In genomic region chr20:36849333-36850065, GRCh38 we compare ENCODE assay signal across 17 cellular contexts. TPM values are rescaled to one million over a fixed set of nuclear protein-coding genes. Genes with fewer than 3 reads are reported as not detected.
A peak's percentile ranks its signal among the peaks of the same experiment; 100 is the strongest.
DNase-seq lines count a peak whose midpoint lies in the region; ATAC-seq, FAIRE-seq and TF ChIP-seq lines count a peak whose summit lies in the region.
"Had no signal": no experiment of that assay in that cellular context is flagged by ENCODE, and none has a peak within 500 bp of the region (broad histone marks: within the 10 kb centered on the region; RNA-seq: fewer than 3 reads in every experiment).

No MANE protein-coding gene starts in this region.

- H3K4me2 ChIP-seq in A549: peak overlapping the region; percentile 80
- no peak overlapping the region for H3K4me2 ChIP-seq in IMR-90 (ENCODE audit: low read depth, low read length)

- H3K9me3 ChIP-seq in A549: peaks cover 6% of the 10 kb centered on the region; the same call in 1 of the 3 replicates
- peaks cover 3% of the 10 kb centered on the region for H3K9me3 ChIP-seq in IMR-90 (ENCODE audit: control insufficient read depth, insufficient read depth, low read length)

- in situ Hi-C loops in IMR-90 (cut with MboI; ENCODE audit: low sequenced_read_pairs): no loop called here
- in situ Hi-C loops in KBM-7 (cut with MboI; ENCODE audit: low pct_unique_long_range_greater_than_20kb, low sequenced_read_pairs): no loop called here

- no peak overlapping the region; the same call in 1 of the 2 replicates for H3K56ac ChIP-seq in IMR-90 (ENCODE audit: extremely low read depth, insufficient read depth, low read length)

- peak overlapping the region; percentile 48 to 51; a peak in 3 of 6 replicates for H3K27ac ChIP-seq in A549
- H3K27ac ChIP-seq in IMR-90 (ENCODE audit: insufficient read depth, low read length): peak overlapping the region; percentile 65; the same call in 1 of the 2 replicates
- peak overlapping the region; percentile 62 to 96 for H3K27ac ChIP-seq in coronary artery

- no TSS peak for BruUV-seq in IMR-90 (replicated peaks; lab: Mats Ljungman, UMichigan)

- CTCF ChIA-PET in A549 (lab: Yijun Ruan, JAX) (interaction anchor here (0.7 to 2.0 kb wide), 5 partner anchors 9 to 244 kb away, joined by 3 to 5 read pairs (median 4); partner anchors contain the start of gene RAB5IF), IMR-90 (lab: Yijun Ruan, JAX) (no interaction called here)

- H3K27me3 ChIP-seq in IMR-90 (ENCODE audit: control insufficient read depth, insufficient read depth, low read length): no peaks in the 10 kb centered on the region

- peaks cover 7% of the 10 kb centered on the region for H3K36me3 Mint-ChIP-seq in osteocyte (ENCODE audit: unreplicated experiment)
- H3K36me3 Mint-ChIP-seq: activated naive CD8-positive, alpha-beta T cell had no signal

- peaks cover 30 to 81% of the 10 kb centered on the region in 2 experiments for H3K79me1 ChIP-seq in IMR-90 (ENCODE audit: low read depth in 1 of 2, low read length in 2 of 2)

- no peaks in the 10 kb centered on the region for H3K9me3 Mint-ChIP-seq in osteocyte (ENCODE audit: unreplicated experiment)

- H2AFZ ChIP-seq in IMR-90 (replicated peaks; ENCODE audit: low read length, poor library complexity): no peak overlapping the region

- peak overlapping the region; percentile 87 for H2AK9ac ChIP-seq in IMR-90 (replicated peaks; ENCODE audit: low read depth, low read length, poor library complexity)

- 0 out of 2 replicates have a peak overlapping the region, but pooled peaks have one; percentile 2 for H3K9ac ChIP-seq in IMR-90 (ENCODE audit: low read depth, low read length)

- TF ChIP-seq RAD21 in A549 (conservative IDR thresholded peaks at IDR 0.05 in 1 of 2, IDR thresholded peaks at IDR 0.05 in 1 of 2) (no peak), IMR-90 (IDR thresholded peaks at IDR 0.05; ENCODE audit: low read length) (no peak)

- H3K4me1 ChIP-seq in A549 (peaks cover 30% of the 10 kb centered on the region), IMR-90 (ENCODE audit: control insufficient read depth, insufficient read depth, low read length) (peaks cover 26% of the 10 kb centered on the region)

- peaks cover 23% of the 10 kb centered on the region for H3K9me1 ChIP-seq in IMR-90 (ENCODE audit: insufficient read depth, low read length)

- peak overlapping the region; percentile 73 for H3K4ac ChIP-seq in IMR-90 (ENCODE audit: low read depth, low read length)

- POLR2A ChIA-PET in A549 (lab: Yijun Ruan, JAX): no interaction called here
- POLR2A ChIA-PET in IMR-90 (lab: Charles Lee; ENCODE audit: unreplicated experiment): interaction anchor here (0.6 kb wide), 1 partner anchor 57 kb away, joined by 9 read pairs; no protein-coding TSS in a partner anchor

- TF ChIP-seq CTCF in A549 (IDR thresholded peaks at IDR 0.05): no peak
- no peak for TF ChIP-seq CTCF in IMR-90 (conservative IDR thresholded peaks at IDR 0.05; ENCODE audit: low read depth, low read length)
- TF ChIP-seq CTCF in coronary artery (IDR thresholded peaks at IDR 0.05): no peak
- TF ChIP-seq CTCF in osteocyte (IDR thresholded peaks at IDR 0.05): no peak

- dilution Hi-C loops in IMR-90 (cut with HindIII; ENCODE audit: low sequenced_read_pairs, unreplicated experiment): no loop called here

- H2BK20ac ChIP-seq in IMR-90 (ENCODE audit: low read depth, low read length): peak overlapping the region; percentile 31; the same call in 1 of the 2 replicates

- peak overlapping the region; percentile 28 for H2BK120ac ChIP-seq in IMR-90 (ENCODE audit: low read depth, low read length)

- peak overlapping the region; percentile 73 for H3K27ac Mint-ChIP-seq in osteocyte (ENCODE audit: unreplicated experiment)
- H3K27ac Mint-ChIP-seq: activated naive CD8-positive, alpha-beta T cell had no signal

- H2BK5ac ChIP-seq in IMR-90 (ENCODE audit: low read depth, low read length, poor library complexity, severe bottlenecking): peak overlapping the region; percentile 59

- peak overlapping the region; percentile 50; the same call in 1 of the 2 replicates for H4K5ac ChIP-seq in IMR-90 (ENCODE audit: low read depth, low read length)

- no peak for FAIRE-seq in A549 (lab: Jason Lieb, UNC)

- peak overlapping the region in 1 of 2 experiments; percentile 79; a peak in 1 of 4 replicates for H4K8ac ChIP-seq in IMR-90 (ENCODE audit: low read depth in 2 of 2, low read length in 2 of 2)

- H3K4me3 ChIP-seq in A549 (no peak overlapping the region), IMR-90 (ENCODE audit: insufficient read depth, low read depth, low read length) (no peak overlapping the region), coronary artery (no peak overlapping the region)
- H3K4me3 ChIP-seq: skin epidermis had no signal

- peak overlapping the region; percentile 36; the same call in 1 of the 2 replicates for H3K18ac ChIP-seq in IMR-90 (ENCODE audit: low read depth, low read length)

- TF ChIP-seq EP300 in A549 (IDR thresholded peaks at IDR 0.05): no peak

- intact Hi-C loops in IMR-90 (cut with micrococcal nuclease): no loop called here

- no peak for ATAC-seq in A549
- ATAC-seq in IMR-90 (ENCODE audit: low read depth): no peak
- no peak for ATAC-seq in GM21367 (IDR thresholded peaks at IDR 0.05; ENCODE audit: unreplicated experiment)
- no peak for ATAC-seq in HG02623 (IDR thresholded peaks at IDR 0.05; ENCODE audit: unreplicated experiment)
- ATAC-seq: HCT116 had no signal

- DNase-seq in A549 (ENCODE audit: low read depth in 1 of 2, low spot score in 1 of 2) (no peak), IMR-90 (no peak), coronary artery (ENCODE audit: low spot score) (no peak), osteocyte (ENCODE audit: extremely low spot score, unreplicated experiment) (no peak), KBM-7 (no peak), AG08396 (ENCODE audit: low spot score) (no peak)
- DNase-seq: activated CD4-positive, alpha-beta T cell treated with anti-CD3 and anti-CD28 coated beads, Interleukin-2, amount 50 U/mL, for 1 hour; GF-D8; NCI-H1092; NCI-H82; SIG-M5 had no signal

- peak overlapping the region; percentile 82; the same call in 1 of the 2 replicates for H3K23ac ChIP-seq in IMR-90 (ENCODE audit: low read depth, low read length)

- 86% methylated on average over 9 of the region's 9 CpGs for WGBS in A549 (ENCODE audit: missing lambda C conversion rate)
- WGBS in IMR-90 (ENCODE audit: extremely low coverage in 2 of 2, insufficient read length in 1 of 2), 2 experiments: no CpG with 5 or more reads among the region's 9 CpGs

- H2BK15ac ChIP-seq in IMR-90 (ENCODE audit: low read depth, low read length): peak overlapping the region; percentile 65; the same call in 2 of the 3 replicates

- no peaks in the 10 kb centered on the region for H3K27me3 Mint-ChIP-seq in osteocyte (ENCODE audit: unreplicated experiment)
- H3K27me3 Mint-ChIP-seq: activated naive CD8-positive, alpha-beta T cell had no signal

- peaks cover 10% of the 10 kb centered on the region; the same call in 1 of the 2 replicates for H3K36me3 ChIP-seq in IMR-90 (ENCODE audit: control insufficient read depth, insufficient read depth, low read length)

- H3K4me1 Mint-ChIP-seq in osteocyte (ENCODE audit: unreplicated experiment): peaks cover 55% of the 10 kb centered on the region

- peak overlapping the region; percentile 93 for H2AK5ac ChIP-seq in IMR-90 (ENCODE audit: low read depth, low read length)

- H4K91ac ChIP-seq in IMR-90 (ENCODE audit: insufficient read depth, low read depth, low read length): peak overlapping the region; percentile 62

- peaks cover 17% of the 10 kb centered on the region; the same call in 1 of the 2 replicates for H4K20me1 ChIP-seq in IMR-90 (ENCODE audit: insufficient read depth, low read length)

- TF ChIP-seq POLR2A in A549 (IDR thresholded peaks at IDR 0.05; ENCODE audit: low read length) (no peak), IMR-90 (IDR thresholded peaks at IDR 0.05; ENCODE audit: low read depth, low read length) (no peak)

- H3K14ac ChIP-seq in IMR-90 (replicated peaks; ENCODE audit: low read depth, low read length): peak overlapping the region; percentile 47

- H3K4me3 Mint-ChIP-seq in osteocyte (ENCODE audit: unreplicated experiment): no peak overlapping the region
- H3K4me3 Mint-ChIP-seq: activated naive CD8-positive, alpha-beta T cell; mesothelial cell of epicardium had no signal

TF ChIP-seq in A549, 52 proteins besides CTCF, POLR2A, EP300 and RAD21 (continues in another document):
- TF ChIP-seq, protein P1, sequence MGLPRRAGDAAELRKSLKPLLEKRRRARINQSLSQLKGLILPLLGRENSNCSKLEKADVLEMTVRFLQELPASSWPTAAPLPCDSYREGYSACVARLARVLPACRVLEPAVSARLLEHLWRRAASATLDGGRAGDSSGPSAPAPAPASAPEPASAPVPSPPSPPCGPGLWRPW (IDR thresholded peaks at IDR 0.05): no peak

TF ChIP-seq in IMR-90, 13 proteins besides CTCF, POLR2A, EP300 and RAD21:
- TF ChIP-seq, protein P2, sequence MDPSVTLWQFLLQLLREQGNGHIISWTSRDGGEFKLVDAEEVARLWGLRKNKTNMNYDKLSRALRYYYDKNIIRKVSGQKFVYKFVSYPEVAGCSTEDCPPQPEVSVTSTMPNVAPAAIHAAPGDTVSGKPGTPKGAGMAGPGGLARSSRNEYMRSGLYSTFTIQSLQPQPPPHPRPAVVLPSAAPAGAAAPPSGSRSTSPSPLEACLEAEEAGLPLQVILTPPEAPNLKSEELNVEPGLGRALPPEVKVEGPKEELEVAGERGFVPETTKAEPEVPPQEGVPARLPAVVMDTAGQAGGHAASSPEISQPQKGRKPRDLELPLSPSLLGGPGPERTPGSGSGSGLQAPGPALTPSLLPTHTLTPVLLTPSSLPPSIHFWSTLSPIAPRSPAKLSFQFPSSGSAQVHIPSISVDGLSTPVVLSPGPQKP (IDR thresholded peaks at IDR 0.05; ENCODE audit: borderline replicate concordance, low read depth, low read length): no peak
- no peak for TF ChIP-seq MAZ (IDR thresholded peaks at IDR 0.05; ENCODE audit: borderline replicate concordance, low read depth, low read length)
- no peak for TF ChIP-seq FOS (IDR thresholded peaks at IDR 0.05; ENCODE audit: low read depth, low read length)
- TF ChIP-seq RCOR1 (IDR thresholded peaks at IDR 0.05; ENCODE audit: insufficient replicate concordance, low read length): no peak
- no peak for TF ChIP-seq BHLHE40 (IDR thresholded peaks at IDR 0.05; ENCODE audit: low read depth, low read length)
- TF ChIP-seq MAFK (IDR thresholded peaks at IDR 0.05; ENCODE audit: low read depth, low read length): no peak

RNA-seq across cellular contexts. Expression of gene TLDC2, which starts 26.4 kb away (rescaled TPM):
- polyA plus RNA-seq in A549 (2011; rRNA removed): 0.09 and 0.17 TPM in 2 replicates
- not detected in 2 replicates for polyA plus RNA-seq in A549 (2012; cell fraction: cytosol; rRNA removed)
- not detected in 2 replicates for polyA plus RNA-seq in A549 (2012; cell fraction: nucleus; rRNA removed)
- polyA plus RNA-seq in A549 (2017; fragmentation: RNase III; extraction: RNeasy Plus Mini Kit Qiagen cat#74134 plus additional on column Dnase treatment): 0.04 TPM in 1 of 3 replicates, not detected in the others
- polyA minus RNA-seq in A549 (2011; rRNA and poly(A)+ RNA removed): 0.50 TPM in 1 of 2 replicates, not detected in the other
- total RNA-seq in IMR-90 (2012; rRNA removed): under 0.01 and 0.18 TPM in 2 replicates
- polyA plus RNA-seq in IMR-90 (2012; rRNA removed): 0.07 and 0.19 TPM in 2 replicates
- 0.05 and 0.08 TPM in 2 replicates for polyA plus RNA-seq in IMR-90 (2012; cell fraction: cytosol; rRNA removed)
- polyA plus RNA-seq in IMR-90 (2012; cell fraction: nucleus; rRNA removed; ENCODE audit: low replicate concordance): 0.07 and 0.10 TPM in 2 replicates
- total RNA-seq in osteocyte: 0.26 TPM in 1 of 2 replicates, not detected in the other
